22 cellular contexts compared by ENCODE assay signal in the genomic region with DNA sequence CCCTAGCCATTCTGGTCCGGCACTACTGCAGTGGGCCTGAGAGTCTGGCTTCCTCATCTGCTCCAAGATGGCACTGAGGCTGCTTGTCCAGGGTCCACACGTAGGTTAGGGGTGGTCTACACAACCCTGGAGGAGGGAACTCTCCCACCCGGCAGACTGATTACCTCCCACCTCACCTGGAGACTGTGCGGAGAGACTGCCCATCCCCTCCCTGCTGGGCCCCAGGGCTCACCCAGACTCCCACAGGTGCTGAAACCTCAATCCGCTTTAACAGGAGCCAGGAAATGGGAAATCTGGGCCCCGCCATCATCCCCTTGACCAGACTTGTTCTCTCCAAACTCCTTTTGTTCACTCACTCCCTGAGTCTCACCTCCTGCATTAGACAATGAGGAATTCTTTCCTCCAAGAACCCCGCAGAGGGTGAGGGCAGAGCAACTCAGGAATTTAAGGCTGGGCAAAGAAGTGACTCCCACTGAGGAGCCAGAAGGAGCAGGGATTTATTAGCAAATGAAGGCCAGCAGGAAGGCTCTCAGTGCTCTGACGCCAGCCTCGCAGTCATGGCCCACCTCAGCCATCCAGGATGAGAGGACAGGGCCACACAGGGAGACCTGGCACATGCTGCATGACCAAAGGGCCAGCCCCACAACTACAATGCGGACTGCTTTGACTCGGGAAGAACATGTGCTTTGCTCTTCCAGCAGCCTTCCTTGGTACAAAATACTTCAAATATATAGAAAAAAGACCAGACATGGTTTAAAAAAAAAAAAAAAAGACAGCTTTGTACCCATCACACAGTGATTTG.
"Had no signal": no experiment of that assay in that cellular context is flagged by ENCODE, and none has a peak within 500 bp of the region (broad histone marks: within the 10 kb centered on the region; RNA-seq: fewer than 3 reads in every experiment).

No MANE protein-coding gene starts in this region.

- H3K27me3 ChIP-seq: body of pancreas, colonic mucosa, heart left ventricle, right atrium auricular region, suprapubic skin, transverse colon had no signal

- H3K27me3 Mint-ChIP-seq: activated CD4-positive, alpha-beta memory T cell treated with anti-CD3 and anti-CD28 coated beads for 36 hours; activated naive CD8-positive, alpha-beta T cell treated with anti-CD3 and anti-CD28 coated beads, Interleukin-2, amount 10 ng/mL, durations not matched to agents 7 days and 5 days; stimulated activated naive CD8-positive, alpha-beta T cell treated with anti-CD3 and anti-CD28 coated beads, Interleukin-15, Interleukin-2, amounts not matched to agents 100 ng/mL and 50 ng/mL, for 24 hours had no signal

- H3K9me3 Mint-ChIP-seq: activated CD4-positive, alpha-beta memory T cell treated with anti-CD3 and anti-CD28 coated beads for 36 hours; activated naive CD8-positive, alpha-beta T cell treated with anti-CD3 and anti-CD28 coated beads, Interleukin-2, amount 10 ng/mL, durations not matched to agents 7 days and 5 days; mesothelial cell of epicardium; nephron progenitor cell; stimulated activated naive CD8-positive, alpha-beta T cell treated with anti-CD3 and anti-CD28 coated beads, Interleukin-15, Interleukin-2, amounts not matched to agents 100 ng/mL and 50 ng/mL, for 24 hours had no signal

- ATAC-seq: body of pancreas, left cardiac atrium had no signal

- H3K9me3 ChIP-seq: body of pancreas, colonic mucosa, heart left ventricle, lower lobe of right lung, prostate gland, right atrium auricular region, suprapubic skin, transverse colon had no signal

- H3K27ac ChIP-seq: body of pancreas, colonic mucosa, heart left ventricle, lower lobe of right lung, prostate gland, right atrium auricular region, SK-N-MC, skin epidermis, suprapubic skin, transverse colon, WERI-Rb-1 had no signal

- H3K36me3 Mint-ChIP-seq: activated CD4-positive, alpha-beta memory T cell treated with anti-CD3 and anti-CD28 coated beads for 36 hours had no signal

- DNase-seq: activated CD4-positive, alpha-beta memory T cell treated with anti-CD3 and anti-CD28 coated beads for 36 hours; activated naive CD4-positive, alpha-beta T cell treated with Interleukin-2 at 50 U/mL for 16 hours; activated naive CD8-positive, alpha-beta T cell treated with anti-CD3 and anti-CD28 coated beads, Interleukin-2, amount 10 ng/mL, durations not matched to agents 7 days and 5 days; activated T-cell treated with anti-CD3 and anti-CD28 coated beads for 4 hours; amygdala; body of pancreas; colonic mucosa; erythroblast; heart left ventricle; left cardiac atrium; lower lobe of right lung; nephron progenitor cell; stimulated activated CD4-positive, alpha-beta T cell treated with anti-CD3 and anti-CD28 coated beads, Interleukin-2, amount 100 ng/mL, for 48 hours; transverse colon; WERI-Rb-1 had no signal

- H3K4me3 Mint-ChIP-seq: activated CD4-positive, alpha-beta memory T cell treated with anti-CD3 and anti-CD28 coated beads for 36 hours; activated naive CD8-positive, alpha-beta T cell treated with anti-CD3 and anti-CD28 coated beads, Interleukin-2, amount 10 ng/mL, durations not matched to agents 7 days and 5 days; mesothelial cell of epicardium; nephron progenitor cell; stimulated activated naive CD8-positive, alpha-beta T cell treated with anti-CD3 and anti-CD28 coated beads, Interleukin-15, Interleukin-2, amounts not matched to agents 100 ng/mL and 50 ng/mL, for 24 hours had no signal

- H3K27ac Mint-ChIP-seq: activated CD4-positive, alpha-beta memory T cell treated with anti-CD3 and anti-CD28 coated beads for 36 hours; activated naive CD8-positive, alpha-beta T cell treated with anti-CD3 and anti-CD28 coated beads, Interleukin-2, amount 10 ng/mL, durations not matched to agents 7 days and 5 days; mesothelial cell of epicardium; nephron progenitor cell; stimulated activated naive CD8-positive, alpha-beta T cell treated with anti-CD3 and anti-CD28 coated beads, Interleukin-15, Interleukin-2, amounts not matched to agents 100 ng/mL and 50 ng/mL, for 24 hours had no signal

- H3K36me3 ChIP-seq: colonic mucosa, prostate gland, right atrium auricular region, transverse colon had no signal

- H3K4me3 ChIP-seq: body of pancreas, colonic mucosa, heart left ventricle, lower lobe of right lung, prostate gland, right atrium auricular region, SK-N-MC, skin epidermis, suprapubic skin, transverse colon had no signal

- H3K4me1 ChIP-seq: body of pancreas, colonic mucosa, lower lobe of right lung, prostate gland, right atrium auricular region, suprapubic skin, transverse colon had no signal

- H3K4me1 Mint-ChIP-seq: activated naive CD8-positive, alpha-beta T cell treated with anti-CD3 and anti-CD28 coated beads, Interleukin-2, amount 10 ng/mL, durations not matched to agents 7 days and 5 days had no signal
